8 cellular contexts compared by ENCODE assay signal in genomic region chr20:5657190-5657872, GRCh38. TPM values are rescaled to one million over a fixed set of nuclear protein-coding genes. Genes with fewer than 3 reads are reported as not detected.
A peak's percentile ranks its signal among the peaks of the same experiment; 100 is the strongest.
DNase-seq lines count a peak whose midpoint lies in the region; ATAC-seq and TF ChIP-seq lines count a peak whose summit lies in the region.

No MANE protein-coding gene starts in this region.

- H2AK5ac ChIP-seq in IMR-90 (ENCODE audit: low read depth, low read length) = peak overlapping the region; percentile 89

- 0% methylated on average over 6 of the region's 11 CpGs; no CpG with 5 or more reads in 1 of the 2 experiments for WGBS in IMR-90 (ENCODE audit: extremely low coverage in 2 of 2, insufficient read length in 1 of 2), 2 experiments

- H3K9me3 ChIP-seq in IMR-90 (ENCODE audit: control insufficient read depth, insufficient read depth, low read length) (no peaks in the 10 kb centered on the region), subcutaneous abdominal adipose tissue (ENCODE audit: control insufficient read depth in 5 of 5, low read length in 5 of 5) (no peaks in the 10 kb centered on the region)

- H3K27me3 Mint-ChIP-seq in T-helper 2 cell treated with Interferon-gamma antibody and Interleukin-4, amounts not matched to agents 5 μg/mL and 100 μg/mL, for 36 hours (ENCODE audit: low read depth) = no peaks in the 10 kb centered on the region

- peak overlapping the region; percentile 68 for H2BK20ac ChIP-seq in IMR-90 (ENCODE audit: low read depth, low read length)

- H3K4me1 ChIP-seq in IMR-90 (ENCODE audit: control insufficient read depth, insufficient read depth, low read length) = peaks cover 30% of the 10 kb centered on the region
- peaks cover 10 to 44% (median 31%) of the 10 kb centered on the region in 5 donors for H3K4me1 ChIP-seq in subcutaneous abdominal adipose tissue (ENCODE audit: control insufficient read depth in 5 of 5, insufficient read depth in 5 of 5, low read length in 5 of 5)

- H3K27me3 ChIP-seq in IMR-90 (ENCODE audit: control insufficient read depth, insufficient read depth, low read length) = no peaks in the 10 kb centered on the region
- no peaks in the 10 kb centered on the region for H3K27me3 ChIP-seq in layer of hippocampus (ENCODE audit: control insufficient read depth, insufficient read depth, low read length)
- no peaks in the 10 kb centered on the region for H3K27me3 ChIP-seq in subcutaneous abdominal adipose tissue (ENCODE audit: control insufficient read depth in 5 of 5, insufficient read depth in 4 of 5, low read length in 5 of 5)

- peak overlapping the region; percentile 78 for H4K91ac ChIP-seq in IMR-90 (ENCODE audit: insufficient read depth, low read depth, low read length)

- H3K4me3 ChIP-seq in IMR-90 (ENCODE audit: insufficient read depth, low read depth, low read length) (no peak overlapping the region), subcutaneous abdominal adipose tissue (ENCODE audit: low read depth in 1 of 5, low read length in 5 of 5) (peak overlapping the region in 4 of 5 donors; percentile 18 to 43 (median 24))

- H3K18ac ChIP-seq in IMR-90 (ENCODE audit: low read depth, low read length) = peak overlapping the region; percentile 72

- TF ChIP-seq RAD21 in IMR-90 (IDR thresholded peaks at IDR 0.05; ENCODE audit: low read length) = no peak; the same call in 1 of the 2 replicates

- peak overlapping the region; percentile 47 for H2AK9ac ChIP-seq in IMR-90 (replicated peaks; ENCODE audit: low read depth, low read length, poor library complexity)

- H3K27ac ChIP-seq in IMR-90 (ENCODE audit: insufficient read depth, low read length) = peak overlapping the region; percentile 82
- peak overlapping the region; percentile 16 for H3K27ac ChIP-seq in layer of hippocampus (ENCODE audit: low read depth, low read length)
- peak overlapping the region; percentile 43 for H3K27ac ChIP-seq in subcutaneous abdominal adipose tissue (ENCODE audit: low read depth, low read length)

- H3K36me3 ChIP-seq in IMR-90 (ENCODE audit: control insufficient read depth, insufficient read depth, low read length) (no peaks in the 10 kb centered on the region), subcutaneous abdominal adipose tissue (ENCODE audit: control insufficient read depth in 5 of 5, insufficient read depth in 5 of 5, low read length in 5 of 5) (no peaks in the 10 kb centered on the region)

- H4K20me1 ChIP-seq in IMR-90 (ENCODE audit: insufficient read depth, low read length) = no peaks in the 10 kb centered on the region

- POLR2A ChIA-PET in IMR-90 (lab: Charles Lee; ENCODE audit: unreplicated experiment) = no interaction called here

- H3K56ac ChIP-seq in IMR-90 (ENCODE audit: extremely low read depth, insufficient read depth, low read length) = peak overlapping the region; percentile 34; the same call in 1 of the 2 replicates

- H3K4me3 Mint-ChIP-seq in T-helper 2 cell treated with Interferon-gamma antibody and Interleukin-4, amounts not matched to agents 5 μg/mL and 100 μg/mL, for 36 hours = no peak overlapping the region

- peak overlapping the region; percentile 86 for H2BK5ac ChIP-seq in IMR-90 (ENCODE audit: low read depth, low read length, poor library complexity, severe bottlenecking)

- no TSS peak for BruUV-seq in IMR-90 (replicated peaks; lab: Mats Ljungman, UMichigan)

- DNase-seq in IMR-90 = peak; percentile 99
- peak; percentile 88 for DNase-seq in astrocyte of the hippocampus (ENCODE audit: low read depth, low spot score)
- no peak for DNase-seq in T-helper 2 cell treated with Interferon-gamma antibody and Interleukin-4, amounts not matched to agents 5 μg/mL and 100 μg/mL, for 36 hours (ENCODE audit: low spot score)
- DNase-seq in GM19238 (ENCODE audit: insufficient read length, low spot score) = no peak

- TF ChIP-seq CTCF in IMR-90 (conservative IDR thresholded peaks at IDR 0.05; ENCODE audit: low read depth, low read length) = no peak

- H3K79me1 ChIP-seq in IMR-90 (ENCODE audit: low read depth in 1 of 2, low read length in 2 of 2) = no peaks in the 10 kb centered on the region; a peak in 1 of 4 replicates

- peak; percentile 37; the same call in 1 of the 2 replicates for TF ChIP-seq POLR2A in IMR-90 (IDR thresholded peaks at IDR 0.05; ENCODE audit: low read depth, low read length)

- peak overlapping the region; percentile 79 for H3K14ac ChIP-seq in IMR-90 (replicated peaks; ENCODE audit: low read depth, low read length)

- H4K8ac ChIP-seq in IMR-90 (ENCODE audit: low read depth in 2 of 2, low read length in 2 of 2) = peak overlapping the region; percentile 52 to 83

- peak overlapping the region; percentile 90 for H2BK120ac ChIP-seq in IMR-90 (ENCODE audit: low read depth, low read length)

- H3K9me3 Mint-ChIP-seq in T-helper 2 cell treated with Interferon-gamma antibody and Interleukin-4, amounts not matched to agents 5 μg/mL and 100 μg/mL, for 36 hours = peaks cover 3% of the 10 kb centered on the region

- peaks cover 14% of the 10 kb centered on the region for H3K4me1 Mint-ChIP-seq in T-helper 2 cell treated with Interferon-gamma antibody and Interleukin-4, amounts not matched to agents 5 μg/mL and 100 μg/mL, for 36 hours (ENCODE audit: low read depth)

- H3K36me3 Mint-ChIP-seq in T-helper 2 cell treated with Interferon-gamma antibody and Interleukin-4, amounts not matched to agents 5 μg/mL and 100 μg/mL, for 36 hours (ENCODE audit: low read depth) = peaks cover 2% of the 10 kb centered on the region

- peak overlapping the region; percentile 38 for H3K4me2 ChIP-seq in IMR-90 (ENCODE audit: low read depth, low read length)

- intact Hi-C loops in IMR-90 (cut with micrococcal nuclease) = loop anchor here (5.0 kb wide), 1 partner anchor 40 kb away; no protein-coding TSS in a partner anchor

- dilution Hi-C loops in IMR-90 (cut with HindIII; ENCODE audit: low sequenced_read_pairs, unreplicated experiment) = no loop called here

- CTCF ChIA-PET in IMR-90 (lab: Yijun Ruan, JAX) = no interaction called here

- peaks cover 18% of the 10 kb centered on the region for H3K9me1 ChIP-seq in IMR-90 (ENCODE audit: insufficient read depth, low read length)

- peak overlapping the region; percentile 62 for H2BK15ac ChIP-seq in IMR-90 (ENCODE audit: low read depth, low read length)

- ATAC-seq in IMR-90 (ENCODE audit: low read depth) = peak; percentile 73
- no peak for ATAC-seq in GM21390 (IDR thresholded peaks at IDR 0.05; ENCODE audit: unreplicated experiment)
- no peak for ATAC-seq in GM18868 (IDR thresholded peaks at IDR 0.05; ENCODE audit: unreplicated experiment)

- H3K9ac ChIP-seq in IMR-90 (ENCODE audit: low read depth, low read length) (peak overlapping the region; percentile 36), subcutaneous abdominal adipose tissue (ENCODE audit: low read length in 5 of 5) (peak overlapping the region in 2 of 5 donors; percentile 7 to 38)

- peak overlapping the region; percentile 74 for H4K5ac ChIP-seq in IMR-90 (ENCODE audit: low read depth, low read length)

- no peak overlapping the region for H3K27ac Mint-ChIP-seq in T-helper 2 cell treated with Interferon-gamma antibody and Interleukin-4, amounts not matched to agents 5 μg/mL and 100 μg/mL, for 36 hours

- H3K23ac ChIP-seq in IMR-90 (ENCODE audit: low read depth, low read length) = peak overlapping the region; percentile 28

- peak overlapping the region; percentile 75 for H2AFZ ChIP-seq in IMR-90 (replicated peaks; ENCODE audit: low read length, poor library complexity)

- in situ Hi-C loops in IMR-90 (cut with MboI; ENCODE audit: low sequenced_read_pairs) = no loop called here

- H3K4ac ChIP-seq in IMR-90 (ENCODE audit: low read depth, low read length) = peak overlapping the region; percentile 90

TF ChIP-seq in IMR-90, 13 proteins besides CTCF, POLR2A, EP300 and RAD21:
- peak; percentile 80 for TF ChIP-seq USF2 (IDR thresholded peaks at IDR 0.05; ENCODE audit: low read depth, low read length)
- no peak for TF ChIP-seq BHLHE40 (IDR thresholded peaks at IDR 0.05; ENCODE audit: low read depth, low read length)
- TF ChIP-seq MXI1 (IDR thresholded peaks at IDR 0.05; ENCODE audit: borderline replicate concordance, low read depth, low read length) = peak; percentile 66; the same call in 1 of the 2 replicates
- no peak for TF ChIP-seq RCOR1 (IDR thresholded peaks at IDR 0.05; ENCODE audit: insufficient replicate concordance, low read length)
- TF ChIP-seq RFX5 (IDR thresholded peaks at IDR 0.05; ENCODE audit: low read depth, low read length) = no peak
- no peak for TF ChIP-seq ELK1 (IDR thresholded peaks at IDR 0.05; ENCODE audit: borderline replicate concordance, low read depth, low read length)
- TF ChIP-seq SMC3 (IDR thresholded peaks at IDR 0.05; ENCODE audit: low read depth, low read length) = no peak
- TF ChIP-seq MAFK (IDR thresholded peaks at IDR 0.05; ENCODE audit: low read depth, low read length) = no peak
- TF ChIP-seq MAZ (IDR thresholded peaks at IDR 0.05; ENCODE audit: borderline replicate concordance, low read depth, low read length) = peak; percentile 93
- no peak for TF ChIP-seq NFE2L2 (IDR thresholded peaks at IDR 0.05; ENCODE audit: low read depth, low read length)
- peak; percentile 37; the same call in 1 of the 2 replicates for TF ChIP-seq FOS (IDR thresholded peaks at IDR 0.05; ENCODE audit: low read depth, low read length)
- TF ChIP-seq CHD1 (IDR thresholded peaks at IDR 0.05; ENCODE audit: low read depth, low read length) = no peak
- TF ChIP-seq CEBPB (IDR thresholded peaks at IDR 0.05; ENCODE audit: low read depth, low read length) = peak; percentile 74

RNA-seq across cellular contexts. Expression of gene GPCPD1, which starts 46.5 kb away (rescaled TPM):
- 10.8 and 15.6 TPM in 2 replicates for total RNA-seq in IMR-90 (2012; rRNA removed)
- polyA plus RNA-seq in IMR-90 (2012; rRNA removed) = 7.3 and 9.5 TPM in 2 replicates
- polyA plus RNA-seq in IMR-90 (2012; cell fraction: cytosol; rRNA removed) = 1.3 and 1.7 TPM in 2 replicates
- 4.9 and 39.2 TPM in 2 replicates for polyA plus RNA-seq in IMR-90 (2012; cell fraction: nucleus; rRNA removed; ENCODE audit: low replicate concordance)

Comparison
In these comparisons a context has a peak if more than half of its experiments do, and no peak if none do; other contexts are left out.
1. DNase-seq: peak in IMR-90 (single experiment) and astrocyte of the hippocampus (single experiment); none in T-helper 2 cell treated with Interferon-gamma antibody and Interleukin-4, amounts not matched to agents 5 μg/mL and 100 μg/mL, for 36 hours (single experiment) and GM19238 (single experiment).
2. H3K27ac ChIP-seq: peak in every context shown above with its lines; median percentile 82 in IMR-90; 43 in subcutaneous abdominal adipose tissue; 16 in layer of hippocampus.